ENCODE assay signal across 8 cellular contexts in the genomic region with DNA sequence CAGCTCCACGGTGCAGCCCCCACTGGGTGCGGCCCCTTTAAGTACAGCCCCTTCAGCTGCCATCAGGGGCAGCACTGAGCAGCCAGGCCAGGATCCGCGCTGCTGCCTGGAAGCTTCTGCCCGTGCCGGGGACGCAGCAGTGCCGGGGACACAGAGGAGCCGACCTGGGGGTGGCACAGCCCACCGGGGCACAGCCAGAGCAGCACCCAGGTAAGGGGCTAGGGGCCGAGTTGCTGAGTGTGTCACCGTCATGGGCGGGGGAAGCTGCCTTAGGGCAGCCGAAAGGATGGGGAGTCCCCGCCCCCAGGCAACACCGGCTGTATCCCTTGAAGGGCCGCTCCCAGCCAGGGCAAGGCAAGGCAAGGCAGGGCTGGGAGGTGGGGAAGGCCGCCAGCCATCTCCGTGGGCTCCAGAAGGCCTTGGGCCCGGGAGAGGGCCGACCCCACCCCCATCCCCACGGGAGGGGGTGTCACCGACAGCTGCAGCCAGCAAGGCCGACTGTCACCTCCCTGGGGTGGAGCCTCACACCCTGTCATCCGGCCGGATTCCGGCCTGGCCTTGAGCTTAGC. TPM values are rescaled to one million over a fixed set of nuclear protein-coding genes. Genes with fewer than 3 reads are reported as not detected.
DNase-seq lines count a peak whose midpoint lies in the region; ATAC-seq and TF ChIP-seq lines count a peak whose summit lies in the region.
"Not testable (repeated sequence)": the region's sequence is repeated elsewhere in the genome, so short reads cannot be mapped to it uniquely, and the experiment has no call there.

A gene (plus strand): TSS at position 99 of the 569 bp plus-strand sequence. CDS start 1,937 bp downstream, outside the sequence.

- H3K27ac Mint-ChIP-seq in H9 (0 out of 7 replicates have a peak within 1 kb of the TSS, but pooled peaks of 1 of the 3 experiments have one; percentile 64), nephron (peak within 1 kb of the TSS; percentile 66 to 80 (median 68))
- H3K27ac Mint-ChIP-seq in stimulated activated memory B cell treated with anti-CD40 and anti-IgM and Interleukin-4, amounts not matched to agents 10 μg/mL and 1 μg/mL and 100 μg/mL, for 72 hours: peak within 1 kb of the TSS; percentile 73

- H3K27ac ChIP-seq in DOHH2 (ENCODE audit: low read depth, low read length); H9 (ENCODE audit: insufficient read length, low read depth, low read length); SJCRH30: not testable (repeated sequence)

- H3K9ac ChIP-seq in H9 (ENCODE audit: extremely low read depth, insufficient read length, low read length): not testable (repeated sequence)

- not testable (repeated sequence) for H3K56ac ChIP-seq in H9 (ENCODE audit: insufficient read length, low read depth, low read length)

- not testable (repeated sequence) for H4K5ac ChIP-seq in H9 (ENCODE audit: insufficient read length, low read depth, low read length)

- H2BK15ac ChIP-seq in H9 (ENCODE audit: low read depth, low read length): not testable (repeated sequence)

- not testable (repeated sequence) for H3T11ph ChIP-seq in H9 (ENCODE audit: low read length)

- H3K4me1 ChIP-seq in DOHH2 (ENCODE audit: control insufficient read depth, low read length) (peaks cover 24% of the 10 kb centered on the region), SJCRH30 (peaks cover 24% of the 10 kb centered on the region)
- H3K4me1 ChIP-seq in H9 (ENCODE audit: insufficient read depth, low read length): not testable (repeated sequence)

- H3K4me3 ChIP-seq in DOHH2 (ENCODE audit: low read length): peak within 1 kb of the TSS; percentile 78
- H3K4me3 ChIP-seq in MG63: peak within 1 kb of the TSS; percentile 34
- H3K4me3 ChIP-seq in SJCRH30: peak within 1 kb of the TSS; percentile 54
- H3K4me3 ChIP-seq in fibroblast of pulmonary artery (replicated peaks; ENCODE audit: low read depth, low read length): peak within 1 kb of the TSS; percentile 54

- not testable (repeated sequence) for H3K23me2 ChIP-seq in H9 (ENCODE audit: insufficient read length, low read depth, low read length, poor library complexity, severe bottlenecking)

- not testable (repeated sequence) for H3K4ac ChIP-seq in H9 (ENCODE audit: low read depth, low read length)

- H3K36me3 ChIP-seq in DOHH2 (ENCODE audit: control insufficient read depth, low read length): peaks cover 17% of the 10 kb centered on the region
- not testable (repeated sequence) for H3K36me3 ChIP-seq in MG63, SJCRH30

- H4K20me1 ChIP-seq in DOHH2 (ENCODE audit: control insufficient read depth, insufficient read depth, low read depth, low read length); H9 (ENCODE audit: control insufficient read depth, insufficient read depth, insufficient read length): not testable (repeated sequence)

- WGBS in H9 (ENCODE audit: extremely low coverage, insufficient read length, low lambda C conversion rate): no CpG with 5 or more reads among the region's 27 CpGs

- not testable (repeated sequence) for H3K9me3 Mint-ChIP-seq in H9; nephron; stimulated activated memory B cell treated with anti-CD40 and anti-IgM and Interleukin-4, amounts not matched to agents 10 μg/mL and 1 μg/mL and 100 μg/mL, for 72 hours

- H2BK12ac ChIP-seq in H9 (ENCODE audit: insufficient read length, low read depth, low read length): not testable (repeated sequence)

- H3F3A ChIP-seq in DOHH2 (ENCODE audit: control insufficient read depth, insufficient read depth): not testable (repeated sequence)

- H3K9me3 ChIP-seq in DOHH2 (ENCODE audit: control insufficient read depth, insufficient read depth, low read length); H9 (ENCODE audit: control insufficient read depth, low read depth, low read length); MG63; SJCRH30 (replicated peaks): not testable (repeated sequence)

- H2BK120ac ChIP-seq in H9 (ENCODE audit: low read depth, low read length, poor library complexity, severe bottlenecking): not testable (repeated sequence)

- H3K27me3 ChIP-seq in DOHH2 (ENCODE audit: control insufficient read depth, low read length); H9 (ENCODE audit: insufficient read depth, low read length); MG63; SJCRH30: not testable (repeated sequence)

- not testable (repeated sequence) for H3K18ac ChIP-seq in H9 (ENCODE audit: insufficient read length, low read depth, low read length)

- H3K79me2 ChIP-seq in DOHH2 (ENCODE audit: control insufficient read depth, low read length); H9 (ENCODE audit: insufficient read depth, low read length): not testable (repeated sequence)

- H4K8ac ChIP-seq in H9 (replicated peaks; ENCODE audit: insufficient read length, low read depth, low read length): not testable (repeated sequence)

- peaks cover 16 to 28% of the 10 kb centered on the region in 2 experiments for H3K4me1 Mint-ChIP-seq in H9
- H3K4me1 Mint-ChIP-seq in nephron: peaks cover 25% of the 10 kb centered on the region
- H3K4me1 Mint-ChIP-seq in stimulated activated memory B cell treated with anti-CD40 and anti-IgM and Interleukin-4, amounts not matched to agents 10 μg/mL and 1 μg/mL and 100 μg/mL, for 72 hours: peaks cover 19% of the 10 kb centered on the region

- not testable (repeated sequence) for H3K23ac ChIP-seq in H9 (ENCODE audit: insufficient read length, low read depth, low read length)

- H4K91ac ChIP-seq in H9 (ENCODE audit: insufficient read length, low read depth, low read length): not testable (repeated sequence)

- not testable (repeated sequence) for H3K9me2 ChIP-seq in DOHH2 (replicated peaks; ENCODE audit: control insufficient read depth, low read length)

- H3K4me2 ChIP-seq in DOHH2 (ENCODE audit: low read length): peak within 1 kb of the TSS; percentile 99
- not testable (repeated sequence) for H3K4me2 ChIP-seq in H9 (ENCODE audit: insufficient read depth, insufficient read length, low read length)

- not testable (repeated sequence) for H3K79me1 ChIP-seq in H9 (ENCODE audit: insufficient read depth, low read depth, low read length, poor library complexity, severe bottlenecking)

- H2BK5ac ChIP-seq in H9 (ENCODE audit: insufficient read length, low read length): not testable (repeated sequence)

- not testable (repeated sequence) for H2AK5ac ChIP-seq in H9 (ENCODE audit: insufficient read length, low read length)

- not testable (repeated sequence) for H3K14ac ChIP-seq in H9 (ENCODE audit: insufficient read depth, low read length)

- DNase-seq in H9 (peak; percentile 87), MG63 (peak; percentile 65), SJCRH30 (peak; percentile 85 to 91), fibroblast of pulmonary artery (ENCODE audit: low read depth) (peak; percentile 77)
- DNase-seq in activated effector memory CD4-positive, alpha-beta T cell treated with Interleukin-2 at 50 U/mL for 16 hours: peak; percentile 72

- TF ChIP-seq CTCF in DOHH2 (IDR thresholded peaks at IDR 0.05; ENCODE audit: low read depth, low read length, poor library complexity, severe bottlenecking) (peak; percentile 88), H9 (conservative IDR thresholded peaks at IDR 0.05) (peak; percentile 92), fibroblast of pulmonary artery (IDR thresholded peaks at IDR 0.05; ENCODE audit: low read length, missing control alignments) (peak; percentile 74), nephron (IDR thresholded peaks at IDR 0.05; ENCODE audit: unreplicated experiment in 3 of 3) (peak; percentile 93)

- H3K4me3 Mint-ChIP-seq in H9 (peak within 1 kb of the TSS in 1 of 2 experiments; percentile 56), nephron (peak within 1 kb of the TSS; percentile 78 to 82 (median 80))
- peak within 1 kb of the TSS; percentile 91 for H3K4me3 Mint-ChIP-seq in stimulated activated memory B cell treated with anti-CD40 and anti-IgM and Interleukin-4, amounts not matched to agents 10 μg/mL and 1 μg/mL and 100 μg/mL, for 72 hours

- not testable (repeated sequence) for H3K27me3 Mint-ChIP-seq in H9 (ENCODE audit: low read depth); nephron (ENCODE audit: low read depth); stimulated activated memory B cell treated with anti-CD40 and anti-IgM and Interleukin-4, amounts not matched to agents 10 μg/mL and 1 μg/mL and 100 μg/mL, for 72 hours

- ATAC-seq in stimulated activated memory B cell treated with anti-CD40 and anti-IgM and Interleukin-4, amounts not matched to agents 10 μg/mL and 1 μg/mL and 100 μg/mL, for 72 hours: peak; percentile 88

- peaks cover 0 to 15% (median 15%) of the 10 kb centered on the region in 3 experiments; a peak in 4 of 7 replicates for H3K36me3 Mint-ChIP-seq in H9 (ENCODE audit: insufficient read depth in 1 of 3, low read depth in 3 of 3)
- H3K36me3 Mint-ChIP-seq in nephron (ENCODE audit: low read depth); stimulated activated memory B cell treated with anti-CD40 and anti-IgM and Interleukin-4, amounts not matched to agents 10 μg/mL and 1 μg/mL and 100 μg/mL, for 72 hours: not testable (repeated sequence)

- not testable (repeated sequence) for H2AFZ ChIP-seq in H9 (ENCODE audit: low read length)

- not testable (repeated sequence) for H2BK20ac ChIP-seq in H9 (ENCODE audit: low read depth, low read length, poor library complexity, severe bottlenecking)

RNA-seq across cellular contexts. Expression of the gene that starts here (rescaled TPM):
- 1.8 and 2.3 TPM in 2 replicates for total RNA-seq in H9 (2021)
- 0.82 TPM in 1 of 2 replicates, not detected in the other for total RNA-seq in MG63 (2014; rRNA removed; shearing (Covaris generic); ENCODE audit: low replicate concordance)
- 0.35 and 0.77 TPM in 2 replicates for total RNA-seq in SJCRH30 (2014; rRNA removed; shearing (Covaris generic))

Comparison
In these comparisons a context has a peak if more than half of its experiments do, and no peak if none do; other contexts are left out.
1. Peak in DNase-seq and H3K4me3 ChIP-seq in MG63; RNA of the gene not detected or under 1 TPM.
2. Peak in DNase-seq and H3K4me3 ChIP-seq in SJCRH30; RNA of the gene not detected or under 1 TPM.